In the genomic region with DNA sequence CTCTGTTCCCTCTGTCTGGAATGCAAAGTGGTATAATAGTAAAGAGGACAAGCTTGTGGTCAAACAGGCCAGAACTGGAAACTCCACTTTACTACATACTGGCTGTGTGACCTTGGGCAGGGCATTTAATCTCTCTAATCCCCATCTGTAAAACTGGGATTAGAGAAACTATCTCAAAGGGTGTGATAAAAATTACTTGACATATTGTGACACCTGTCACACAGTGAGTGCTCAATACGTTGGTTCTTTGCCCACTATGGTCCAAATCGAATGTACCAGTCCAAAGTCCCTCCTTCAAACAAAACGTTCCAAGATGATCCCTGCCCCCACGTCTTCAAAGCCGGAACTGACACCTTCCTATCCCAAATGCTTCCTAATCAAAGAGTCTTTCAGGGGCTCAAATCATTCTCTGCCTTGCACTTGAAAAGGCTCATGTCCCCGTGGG, we compare ENCODE assay signal across 1 cellular context.
TF ChIP-seq lines count a peak whose summit lies in the region.

No MANE protein-coding gene starts in this region.

TF ChIP-seq in HepG2, 621 proteins besides CTCF, POLR2A, EP300 and RAD21 (continued from another document and continues in another):
- TF ChIP-seq, protein P1, sequence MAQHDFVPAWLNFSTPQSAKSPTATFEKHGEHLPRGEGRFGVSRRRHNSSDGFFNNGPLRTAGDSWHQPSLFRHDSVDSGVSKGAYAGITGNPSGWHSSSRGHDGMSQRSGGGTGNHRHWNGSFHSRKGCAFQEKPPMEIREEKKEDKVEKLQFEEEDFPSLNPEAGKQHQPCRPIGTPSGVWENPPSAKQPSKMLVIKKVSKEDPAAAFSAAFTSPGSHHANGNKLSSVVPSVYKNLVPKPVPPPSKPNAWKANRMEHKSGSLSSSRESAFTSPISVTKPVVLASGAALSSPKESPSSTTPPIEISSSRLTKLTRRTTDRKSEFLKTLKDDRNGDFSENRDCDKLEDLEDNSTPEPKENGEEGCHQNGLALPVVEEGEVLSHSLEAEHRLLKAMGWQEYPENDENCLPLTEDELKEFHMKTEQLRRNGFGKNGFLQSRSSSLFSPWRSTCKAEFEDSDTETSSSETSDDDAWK (CRISPR knock-in tag; IDR thresholded peaks at IDR 0.05): no peak
- no peak for TF ChIP-seq NFIB (CRISPR knock-in tag; IDR thresholded peaks at IDR 0.05; ENCODE audit: borderline replicate concordance)
- TF ChIP-seq ZNF451 (CRISPR knock-in tag; IDR thresholded peaks at IDR 0.05): no peak
- TF ChIP-seq, protein P2, sequence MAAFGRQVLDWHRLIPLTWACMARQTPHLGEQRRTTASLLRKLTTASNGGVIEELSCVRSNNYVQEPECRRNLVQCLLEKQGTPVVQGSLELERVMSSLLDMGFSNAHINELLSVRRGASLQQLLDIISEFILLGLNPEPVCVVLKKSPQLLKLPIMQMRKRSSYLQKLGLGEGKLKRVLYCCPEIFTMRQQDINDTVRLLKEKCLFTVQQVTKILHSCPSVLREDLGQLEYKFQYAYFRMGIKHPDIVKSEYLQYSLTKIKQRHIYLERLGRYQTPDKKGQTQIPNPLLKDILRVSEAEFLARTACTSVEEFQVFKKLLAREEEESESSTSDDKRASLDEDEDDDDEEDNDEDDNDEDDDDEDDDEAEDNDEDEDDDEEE (CRISPR knock-in tag; IDR thresholded peaks at IDR 0.05): no peak
- no peak for TF ChIP-seq TARDBP (CRISPR knock-in tag; IDR thresholded peaks at IDR 0.05)
- TF ChIP-seq JUNB (CRISPR knock-in tag; IDR thresholded peaks at IDR 0.05; ENCODE audit: borderline replicate concordance): no peak
- peak; percentile 67 for TF ChIP-seq SOX5 (CRISPR knock-in tag; IDR thresholded peaks at IDR 0.05; ENCODE audit: borderline replicate concordance)
- no peak for TF ChIP-seq ZNF430 (CRISPR knock-in tag; IDR thresholded peaks at IDR 0.05)
- no peak for TF ChIP-seq GTF2F1 (IDR thresholded peaks at IDR 0.05; ENCODE audit: low read length)
- no peak for TF ChIP-seq KAT2B (IDR thresholded peaks at IDR 0.05; ENCODE audit: borderline replicate concordance, low read depth, low read length)
- TF ChIP-seq ZNF652 (CRISPR knock-in tag; IDR thresholded peaks at IDR 0.05; ENCODE audit: borderline replicate concordance, low read depth): no peak
- no peak for TF ChIP-seq ZNF776 (CRISPR knock-in tag; IDR thresholded peaks at IDR 0.05)
- TF ChIP-seq HDAC6 (IDR thresholded peaks at IDR 0.05; ENCODE audit: low read depth, low read length): no peak
- no peak for TF ChIP-seq RBFOX2 (IDR thresholded peaks at IDR 0.05; ENCODE audit: low read depth, low read length)
- TF ChIP-seq ZNF556 (CRISPR knock-in tag; IDR thresholded peaks at IDR 0.05; ENCODE audit: borderline replicate concordance): no peak
- no peak for TF ChIP-seq NCOA1 (CRISPR knock-in tag; IDR thresholded peaks at IDR 0.05)
- TF ChIP-seq, protein P3, sequence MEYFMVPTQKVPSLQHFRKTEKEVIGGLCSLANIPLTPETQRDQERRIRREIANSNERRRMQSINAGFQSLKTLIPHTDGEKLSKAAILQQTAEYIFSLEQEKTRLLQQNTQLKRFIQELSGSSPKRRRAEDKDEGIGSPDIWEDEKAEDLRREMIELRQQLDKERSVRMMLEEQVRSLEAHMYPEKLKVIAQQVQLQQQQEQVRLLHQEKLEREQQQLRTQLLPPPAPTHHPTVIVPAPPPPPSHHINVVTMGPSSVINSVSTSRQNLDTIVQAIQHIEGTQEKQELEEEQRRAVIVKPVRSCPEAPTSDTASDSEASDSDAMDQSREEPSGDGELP (IDR thresholded peaks at IDR 0.05; ENCODE audit: borderline replicate concordance, low read depth): no peak
- TF ChIP-seq ZNF777 (CRISPR knock-in tag; IDR thresholded peaks at IDR 0.05): no peak
- TF ChIP-seq SNRNP70 (IDR thresholded peaks at IDR 0.05; ENCODE audit: low read depth, low read length): no peak
- TF ChIP-seq, protein P4, sequence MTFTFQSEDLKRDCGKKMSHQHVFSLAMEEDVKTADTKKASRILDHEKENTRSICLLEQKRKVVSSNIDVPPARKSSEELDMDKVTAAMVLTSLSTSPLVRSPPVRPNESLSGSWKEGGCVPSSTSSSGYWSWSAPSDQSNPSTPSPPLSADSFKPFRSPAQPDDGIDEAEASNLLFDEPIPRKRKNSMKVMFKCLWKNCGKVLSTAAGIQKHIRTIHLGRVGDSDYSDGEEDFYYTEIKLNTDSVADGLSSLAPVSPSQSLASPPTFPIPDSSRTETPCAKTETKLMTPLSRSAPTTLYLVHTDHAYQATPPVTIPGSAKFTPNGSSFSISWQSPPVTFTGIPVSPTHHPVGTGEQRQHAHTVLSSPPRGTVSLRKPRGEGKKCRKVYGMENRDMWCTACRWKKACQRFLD (CRISPR knock-in tag; IDR thresholded peaks at IDR 0.05; ENCODE audit: borderline replicate concordance): no peak
- TF ChIP-seq ZNF790 (CRISPR knock-in tag; IDR thresholded peaks at IDR 0.05; ENCODE audit: borderline replicate concordance): no peak
- TF ChIP-seq, protein P5, sequence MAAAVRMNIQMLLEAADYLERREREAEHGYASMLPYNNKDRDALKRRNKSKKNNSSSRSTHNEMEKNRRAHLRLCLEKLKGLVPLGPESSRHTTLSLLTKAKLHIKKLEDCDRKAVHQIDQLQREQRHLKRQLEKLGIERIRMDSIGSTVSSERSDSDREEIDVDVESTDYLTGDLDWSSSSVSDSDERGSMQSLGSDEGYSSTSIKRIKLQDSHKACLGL (CRISPR knock-in tag; IDR thresholded peaks at IDR 0.05): no peak
- no peak for TF ChIP-seq SRSF9 (IDR thresholded peaks at IDR 0.05; ENCODE audit: borderline replicate concordance, insufficient read depth, low read depth, low read length, poor library complexity, severe bottlenecking)
- no peak for TF ChIP-seq FOXC1 (CRISPR knock-in tag; IDR thresholded peaks at IDR 0.05; ENCODE audit: borderline replicate concordance)
- no peak for TF ChIP-seq XRCC5 (optimal IDR thresholded peaks at IDR 0.05; ENCODE audit: low read length)
- TF ChIP-seq, protein P6, sequence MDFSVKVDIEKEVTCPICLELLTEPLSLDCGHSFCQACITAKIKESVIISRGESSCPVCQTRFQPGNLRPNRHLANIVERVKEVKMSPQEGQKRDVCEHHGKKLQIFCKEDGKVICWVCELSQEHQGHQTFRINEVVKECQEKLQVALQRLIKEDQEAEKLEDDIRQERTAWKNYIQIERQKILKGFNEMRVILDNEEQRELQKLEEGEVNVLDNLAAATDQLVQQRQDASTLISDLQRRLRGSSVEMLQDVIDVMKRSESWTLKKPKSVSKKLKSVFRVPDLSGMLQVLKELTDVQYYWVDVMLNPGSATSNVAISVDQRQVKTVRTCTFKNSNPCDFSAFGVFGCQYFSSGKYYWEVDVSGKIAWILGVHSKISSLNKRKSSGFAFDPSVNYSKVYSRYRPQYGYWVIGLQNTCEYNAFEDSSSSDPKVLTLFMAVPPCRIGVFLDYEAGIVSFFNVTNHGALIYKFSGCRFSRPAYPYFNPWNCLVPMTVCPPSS (IDR thresholded peaks at IDR 0.05): no peak
- TF ChIP-seq SMARCC2 (IDR thresholded peaks at IDR 0.05): 0 out of 2 replicates have a peak, but pooled peaks have one; percentile 27
- peak; percentile 82 for TF ChIP-seq GATAD2A (CRISPR knock-in tag; IDR thresholded peaks at IDR 0.05)
- TF ChIP-seq, protein P7, sequence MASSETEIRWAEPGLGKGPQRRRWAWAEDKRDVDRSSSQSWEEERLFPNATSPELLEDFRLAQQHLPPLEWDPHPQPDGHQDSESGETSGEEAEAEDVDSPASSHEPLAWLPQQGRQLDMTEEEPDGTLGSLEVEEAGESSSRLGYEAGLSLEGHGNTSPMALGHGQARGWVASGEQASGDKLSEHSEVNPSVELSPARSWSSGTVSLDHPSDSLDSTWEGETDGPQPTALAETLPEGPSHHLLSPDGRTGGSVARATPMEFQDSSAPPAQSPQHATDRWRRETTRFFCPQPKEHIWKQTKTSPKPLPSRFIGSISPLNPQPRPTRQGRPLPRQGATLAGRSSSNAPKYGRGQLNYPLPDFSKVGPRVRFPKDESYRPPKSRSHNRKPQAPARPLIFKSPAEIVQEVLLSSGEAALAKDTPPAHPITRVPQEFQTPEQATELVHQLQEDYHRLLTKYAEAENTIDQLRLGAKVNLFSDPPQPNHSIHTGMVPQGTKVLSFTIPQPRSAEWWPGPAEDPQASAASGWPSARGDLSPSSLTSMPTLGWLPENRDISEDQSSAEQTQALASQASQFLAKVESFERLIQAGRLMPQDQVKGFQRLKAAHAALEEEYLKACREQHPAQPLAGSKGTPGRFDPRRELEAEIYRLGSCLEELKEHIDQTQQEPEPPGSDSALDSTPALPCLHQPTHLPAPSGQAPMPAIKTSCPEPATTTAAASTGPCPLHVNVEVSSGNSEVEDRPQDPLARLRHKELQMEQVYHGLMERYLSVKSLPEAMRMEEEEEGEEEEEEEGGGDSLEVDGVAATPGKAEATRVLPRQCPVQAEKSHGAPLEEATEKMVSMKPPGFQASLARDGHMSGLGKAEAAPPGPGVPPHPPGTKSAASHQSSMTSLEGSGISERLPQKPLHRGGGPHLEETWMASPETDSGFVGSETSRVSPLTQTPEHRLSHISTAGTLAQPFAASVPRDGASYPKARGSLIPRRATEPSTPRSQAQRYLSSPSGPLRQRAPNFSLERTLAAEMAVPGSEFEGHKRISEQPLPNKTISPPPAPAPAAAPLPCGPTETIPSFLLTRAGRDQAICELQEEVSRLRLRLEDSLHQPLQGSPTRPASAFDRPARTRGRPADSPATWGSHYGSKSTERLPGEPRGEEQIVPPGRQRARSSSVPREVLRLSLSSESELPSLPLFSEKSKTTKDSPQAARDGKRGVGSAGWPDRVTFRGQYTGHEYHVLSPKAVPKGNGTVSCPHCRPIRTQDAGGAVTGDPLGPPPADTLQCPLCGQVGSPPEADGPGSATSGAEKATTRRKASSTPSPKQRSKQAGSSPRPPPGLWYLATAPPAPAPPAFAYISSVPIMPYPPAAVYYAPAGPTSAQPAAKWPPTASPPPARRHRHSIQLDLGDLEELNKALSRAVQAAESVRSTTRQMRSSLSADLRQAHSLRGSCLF (CRISPR knock-in tag; IDR thresholded peaks at IDR 0.05; ENCODE audit: borderline replicate concordance): no peak
- TF ChIP-seq JARID2 (CRISPR knock-in tag; IDR thresholded peaks at IDR 0.05; ENCODE audit: insufficient replicate concordance): peak; percentile 36
- TF ChIP-seq, protein P8, sequence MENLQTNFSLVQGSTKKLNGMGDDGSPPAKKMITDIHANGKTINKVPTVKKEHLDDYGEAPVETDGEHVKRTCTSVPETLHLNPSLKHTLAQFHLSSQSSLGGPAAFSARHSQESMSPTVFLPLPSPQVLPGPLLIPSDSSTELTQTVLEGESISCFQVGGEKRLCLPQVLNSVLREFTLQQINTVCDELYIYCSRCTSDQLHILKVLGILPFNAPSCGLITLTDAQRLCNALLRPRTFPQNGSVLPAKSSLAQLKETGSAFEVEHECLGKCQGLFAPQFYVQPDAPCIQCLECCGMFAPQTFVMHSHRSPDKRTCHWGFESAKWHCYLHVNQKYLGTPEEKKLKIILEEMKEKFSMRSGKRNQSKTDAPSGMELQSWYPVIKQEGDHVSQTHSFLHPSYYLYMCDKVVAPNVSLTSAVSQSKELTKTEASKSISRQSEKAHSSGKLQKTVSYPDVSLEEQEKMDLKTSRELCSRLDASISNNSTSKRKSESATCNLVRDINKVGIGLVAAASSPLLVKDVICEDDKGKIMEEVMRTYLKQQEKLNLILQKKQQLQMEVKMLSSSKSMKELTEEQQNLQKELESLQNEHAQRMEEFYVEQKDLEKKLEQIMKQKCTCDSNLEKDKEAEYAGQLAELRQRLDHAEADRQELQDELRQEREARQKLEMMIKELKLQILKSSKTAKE (CRISPR knock-in tag; IDR thresholded peaks at IDR 0.05; ENCODE audit: borderline replicate concordance): 0 out of 2 replicates have a peak, but pooled peaks have one; percentile 18
- no peak for TF ChIP-seq ARNT (IDR thresholded peaks at IDR 0.05)
- TF ChIP-seq YEATS2 (CRISPR knock-in tag; IDR thresholded peaks at IDR 0.05; ENCODE audit: borderline replicate concordance): 0 out of 2 replicates have a peak, but pooled peaks have one; percentile 6
- TF ChIP-seq, protein P9, sequence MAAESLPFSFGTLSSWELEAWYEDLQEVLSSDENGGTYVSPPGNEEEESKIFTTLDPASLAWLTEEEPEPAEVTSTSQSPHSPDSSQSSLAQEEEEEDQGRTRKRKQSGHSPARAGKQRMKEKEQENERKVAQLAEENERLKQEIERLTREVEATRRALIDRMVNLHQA (CRISPR knock-in tag; IDR thresholded peaks at IDR 0.05): no peak
- no peak for TF ChIP-seq MATR3 (CRISPR knock-in tag; IDR thresholded peaks at IDR 0.05)
- 0 out of 2 replicates have a peak, but pooled peaks have one; percentile 20 for TF ChIP-seq ZNF557 (CRISPR knock-in tag; IDR thresholded peaks at IDR 0.05)
- TF ChIP-seq CREB1 (IDR thresholded peaks at IDR 0.05): no peak
- no peak; the same call in none of the 2 replicates for TF ChIP-seq CREB1 (CRISPR knock-in tag; IDR thresholded peaks at IDR 0.05)
- no peak for TF ChIP-seq ZNF367 (CRISPR knock-in tag; IDR thresholded peaks at IDR 0.05; ENCODE audit: borderline replicate concordance)
- TF ChIP-seq, protein P10, sequence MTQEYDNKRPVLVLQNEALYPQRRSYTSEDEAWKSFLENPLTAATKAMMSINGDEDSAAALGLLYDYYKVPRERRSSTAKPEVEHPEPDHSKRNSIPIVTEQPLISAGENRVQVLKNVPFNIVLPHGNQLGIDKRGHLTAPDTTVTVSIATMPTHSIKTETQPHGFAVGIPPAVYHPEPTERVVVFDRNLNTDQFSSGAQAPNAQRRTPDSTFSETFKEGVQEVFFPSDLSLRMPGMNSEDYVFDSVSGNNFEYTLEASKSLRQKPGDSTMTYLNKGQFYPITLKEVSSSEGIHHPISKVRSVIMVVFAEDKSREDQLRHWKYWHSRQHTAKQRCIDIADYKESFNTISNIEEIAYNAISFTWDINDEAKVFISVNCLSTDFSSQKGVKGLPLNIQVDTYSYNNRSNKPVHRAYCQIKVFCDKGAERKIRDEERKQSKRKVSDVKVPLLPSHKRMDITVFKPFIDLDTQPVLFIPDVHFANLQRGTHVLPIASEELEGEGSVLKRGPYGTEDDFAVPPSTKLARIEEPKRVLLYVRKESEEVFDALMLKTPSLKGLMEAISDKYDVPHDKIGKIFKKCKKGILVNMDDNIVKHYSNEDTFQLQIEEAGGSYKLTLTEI (CRISPR knock-in tag; conservative IDR thresholded peaks at IDR 0.05): no peak
- TF ChIP-seq ZFYVE20 (CRISPR knock-in tag; IDR thresholded peaks at IDR 0.05; ENCODE audit: borderline replicate concordance, low read depth): no peak
- TF ChIP-seq MED8 (CRISPR knock-in tag; IDR thresholded peaks at IDR 0.05; ENCODE audit: insufficient replicate concordance): peak; percentile 47
- TF ChIP-seq, protein P11, sequence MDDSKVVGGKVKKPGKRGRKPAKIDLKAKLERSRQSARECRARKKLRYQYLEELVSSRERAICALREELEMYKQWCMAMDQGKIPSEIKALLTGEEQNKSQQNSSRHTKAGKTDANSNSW (CRISPR knock-in tag; IDR thresholded peaks at IDR 0.05; ENCODE audit: borderline replicate concordance): no peak
- TF ChIP-seq MXD4 (CRISPR knock-in tag; IDR thresholded peaks at IDR 0.05): no peak
- TF ChIP-seq TMF1 (CRISPR knock-in tag; IDR thresholded peaks at IDR 0.05; ENCODE audit: low read depth): no peak
- TF ChIP-seq ZBTB21 (CRISPR knock-in tag; IDR thresholded peaks at IDR 0.05): no peak
- no peak for TF ChIP-seq SMAD9 (CRISPR knock-in tag; IDR thresholded peaks at IDR 0.05)
